Comparison of ENCODE assay signal across 13 cellular contexts in genomic region chr15:57472861-57473260, GRCh38.
"Had no signal": no experiment of that assay in that cellular context is flagged by ENCODE, and none has a peak within 500 bp of the region (broad histone marks: within the 10 kb centered on the region; RNA-seq: fewer than 3 reads in every experiment).

No MANE protein-coding gene starts in this region.

- H3K27ac ChIP-seq: breast epithelium, heart left ventricle, psoas muscle, sigmoid colon had no signal

- H3K4me3 ChIP-seq: breast epithelium, heart left ventricle, psoas muscle, sigmoid colon had no signal

- ATAC-seq: heart left ventricle, left lobe of liver, psoas muscle, T-helper 17 cell had no signal

- DNase-seq: activated CD4-positive, CD25-positive, alpha-beta regulatory T cell; activated T-cell treated with anti-CD3 and anti-CD28 coated beads, Interleukin-2, amount 50 U/mL, for 1 hour; anterior cingulate cortex; endodermal cell; heart left ventricle; nephron progenitor cell; psoas muscle; sigmoid colon; stimulated activated CD4-positive, alpha-beta T cell treated with anti-CD3 and anti-CD28 coated beads, Interleukin-2, amount 100 ng/mL, for 48 hours; stimulated activated CD8-positive, alpha-beta memory T cell treated with anti-CD3 and anti-CD28 coated beads, Interleukin-4, amount 100 ng/mL, for 48 hours; T-helper 17 cell had no signal
